In the genomic region with DNA sequence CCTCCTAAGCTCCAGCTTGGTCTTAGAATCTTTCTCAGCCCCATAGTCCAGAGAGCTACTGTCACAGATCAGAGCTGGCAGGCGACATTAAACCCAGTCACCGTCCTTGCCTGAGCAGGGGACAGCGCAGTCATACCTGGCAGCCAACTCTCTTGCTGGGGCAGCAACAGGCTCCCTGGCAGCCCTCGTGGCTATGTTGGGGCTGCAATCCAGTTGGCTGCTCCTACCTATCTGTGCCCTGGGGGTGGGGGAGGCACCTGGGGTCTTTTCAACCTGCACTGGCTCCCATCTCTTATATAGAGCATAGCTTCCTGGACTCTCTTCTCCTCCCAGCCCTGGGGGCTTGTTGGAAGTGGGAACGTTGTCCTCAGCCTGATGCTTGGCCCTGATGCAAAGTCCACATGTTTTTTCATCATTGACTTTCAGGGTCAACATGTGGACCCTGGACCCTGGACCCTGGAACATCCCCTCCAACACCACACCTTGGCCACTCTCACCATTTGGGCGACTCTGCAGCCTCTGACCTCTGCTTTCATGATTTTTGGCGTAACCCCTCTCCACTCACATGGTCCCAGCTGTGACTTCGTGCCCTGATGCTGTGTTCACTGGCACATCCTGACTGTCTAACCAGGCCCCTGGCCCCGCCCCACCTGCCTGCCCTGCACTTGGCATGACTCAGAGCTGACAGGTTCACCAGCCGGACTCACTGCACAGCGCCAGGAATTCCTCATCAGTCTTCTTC, we compare ENCODE assay signal across 11 cellular contexts. TPM values are rescaled to one million over a fixed set of nuclear protein-coding genes. Genes with fewer than 3 reads are reported as not detected.
DNase-seq lines count a peak whose midpoint lies in the region; ATAC-seq, FAIRE-seq and TF ChIP-seq lines count a peak whose summit lies in the region.
"Had no signal": no experiment of that assay in that cellular context is flagged by ENCODE, and none has a peak within 500 bp of the region (broad histone marks: within the 10 kb centered on the region; RNA-seq: fewer than 3 reads in every experiment).

No MANE protein-coding gene starts in this region.

- WGBS in A549 (ENCODE audit: missing lambda C conversion rate), result 41% methylated on average over 11 of the region's 11 CpGs

- no peak for TF ChIP-seq EP300 in A549 (IDR thresholded peaks at IDR 0.05)

- peak; percentile 73 to 82 for ATAC-seq in A549
- ATAC-seq in WTC11, result no peak
- peak; percentile 57 for ATAC-seq in left colon
- ATAC-seq in HG03175 (IDR thresholded peaks at IDR 0.05; ENCODE audit: unreplicated experiment), result no peak
- ATAC-seq in naive thymus-derived CD4-positive, alpha-beta T cell, result no peak

- no peak for TF ChIP-seq CTCF in A549 (IDR thresholded peaks at IDR 0.05)
- TF ChIP-seq CTCF in WTC11 (IDR thresholded peaks at IDR 0.05), result no peak

- CTCF ChIA-PET in A549 (lab: Yijun Ruan, JAX) (interaction anchor here (0.6 to 35.1 kb wide), 8 partner anchors 13 to 282 kb away, joined by 3 to 1675 read pairs (median 7); a partner anchor contains a TSS), WTC11 (lab: Charles Lee) (interaction anchor here (0.8 to 1.6 kb wide), 7 partner anchors 14 to 162 kb away, joined by 3 to 10 read pairs (median 4); no protein-coding TSS in a partner anchor)
- CTCF ChIA-PET in naive thymus-derived CD4-positive, alpha-beta T cell (lab: Charles Lee), result no interaction called here

- H3K36me3 ChIP-seq in naive thymus-derived CD4-positive, alpha-beta T cell (ENCODE audit: control insufficient read depth in 2 of 3, insufficient read depth in 3 of 3, low read length in 3 of 3), result no peaks in the 10 kb centered on the region

- POLR2A ChIA-PET in A549 (lab: Yijun Ruan, JAX), result no interaction called here
- POLR2A ChIA-PET in WTC11 (lab: Charles Lee), result no interaction called here
- POLR2A ChIA-PET in naive thymus-derived CD4-positive, alpha-beta T cell (lab: Charles Lee), result no interaction called here

- no peak overlapping the region for H3K4me3 Mint-ChIP-seq in WTC11
- no peak overlapping the region for H3K4me3 Mint-ChIP-seq in naive thymus-derived CD4-positive, alpha-beta T cell
- H3K4me3 Mint-ChIP-seq: CD8-positive, alpha-beta memory T cell; neural crest cell had no signal

- no peaks in the 10 kb centered on the region for H3K36me3 Mint-ChIP-seq in WTC11
- peaks cover 0 to 9% (median 5%) of the 10 kb centered on the region in 5 donors for H3K36me3 Mint-ChIP-seq in naive thymus-derived CD4-positive, alpha-beta T cell
- H3K36me3 Mint-ChIP-seq: CD8-positive, alpha-beta memory T cell had no signal

- H3K4me2 ChIP-seq in A549, result peak overlapping the region; percentile 39

- DNase-seq in A549 (ENCODE audit: low read depth in 1 of 2, low spot score in 1 of 2) (peak; percentile 59 to 77), H4 (ENCODE audit: low spot score) (peak; percentile 41), WTC11 (ENCODE audit: low spot score) (no peak), left colon (no peak), DMS79 treated with DMSO at 0.1 percent for 48 hours (lab: John Stamatoyannopoulos, UW) (no peak)
- no peak for DNase-seq in activated naive CD4-positive, alpha-beta T cell (lab: John Stamatoyannopoulos, UW)
- DNase-seq in naive thymus-derived CD4-positive, alpha-beta T cell, result no peak
- DNase-seq: CD8-positive, alpha-beta memory T cell; NCI-H187 had no signal

- H3K27me3 ChIP-seq in naive thymus-derived CD4-positive, alpha-beta T cell (ENCODE audit: control insufficient read depth in 2 of 2, insufficient read depth in 2 of 2, low read length in 2 of 2), result no peaks in the 10 kb centered on the region

- H3K27ac ChIP-seq in A549, result peak overlapping the region; percentile 51 to 76
- H3K27ac ChIP-seq in naive thymus-derived CD4-positive, alpha-beta T cell (ENCODE audit: low read depth, low read length), result no peak overlapping the region

- H3K4me1 Mint-ChIP-seq in WTC11, result no peaks in the 10 kb centered on the region
- H3K4me1 Mint-ChIP-seq in naive thymus-derived CD4-positive, alpha-beta T cell, result peaks cover 2 to 11% (median 8%) of the 10 kb centered on the region in 7 donors

- H3K4me1 ChIP-seq in A549, result peaks cover 29% of the 10 kb centered on the region
- H3K4me1 ChIP-seq in naive thymus-derived CD4-positive, alpha-beta T cell (ENCODE audit: control insufficient read depth in 2 of 2, insufficient read depth in 2 of 2, low read length in 2 of 2), result peaks cover 5 to 9% of the 10 kb centered on the region in 2 donors

- H3K4me3 ChIP-seq in A549, result no peak overlapping the region
- no peak overlapping the region for H3K4me3 ChIP-seq in naive thymus-derived CD4-positive, alpha-beta T cell (ENCODE audit: low read length)

- intact Hi-C loops in left colon (cut with DNase I, micrococcal nuclease), result no loop called here
- intact Hi-C loops in naive thymus-derived CD4-positive, alpha-beta T cell (cut with micrococcal nuclease), result no loop called here

- peaks cover 10% of the 10 kb centered on the region; the same call in 2 of the 3 replicates for H3K9me3 ChIP-seq in A549
- H3K9me3 ChIP-seq in naive thymus-derived CD4-positive, alpha-beta T cell (ENCODE audit: control insufficient read depth in 2 of 3, low read length in 3 of 3), result no peaks in the 10 kb centered on the region

- H3K9me3 Mint-ChIP-seq in WTC11, result peaks cover 8% of the 10 kb centered on the region; the same call in 1 of the 2 replicates
- peaks cover 0 to 21% (median 2%) of the 10 kb centered on the region in 11 donors for H3K9me3 Mint-ChIP-seq in naive thymus-derived CD4-positive, alpha-beta T cell
- H3K9me3 Mint-ChIP-seq: neural crest cell had no signal

- TF ChIP-seq POLR2A in A549 (IDR thresholded peaks at IDR 0.05; ENCODE audit: low read length), result no peak

- no peak overlapping the region for H3K27ac Mint-ChIP-seq in WTC11
- no peak overlapping the region for H3K27ac Mint-ChIP-seq in naive thymus-derived CD4-positive, alpha-beta T cell
- H3K27ac Mint-ChIP-seq: CD8-positive, alpha-beta memory T cell had no signal

- no peak for FAIRE-seq in A549 (lab: Jason Lieb, UNC)

- TF ChIP-seq RAD21 in A549 (conservative IDR thresholded peaks at IDR 0.05 in 1 of 2, IDR thresholded peaks at IDR 0.05 in 1 of 2), result no peak

- H3K27me3 Mint-ChIP-seq in WTC11 (ENCODE audit: low read depth), result peaks cover 7% of the 10 kb centered on the region; the same call in 1 of the 2 replicates
- peaks cover 11 to 28% (median 13%) of the 10 kb centered on the region in 5 donors for H3K27me3 Mint-ChIP-seq in naive thymus-derived CD4-positive, alpha-beta T cell

TF ChIP-seq in A549, 52 proteins besides CTCF, POLR2A, EP300 and RAD21 (continues in another document):
- no peak for TF ChIP-seq NFE2L2 (conservative IDR thresholded peaks at IDR 0.05; ENCODE audit: low read length)
- TF ChIP-seq, protein P1, sequence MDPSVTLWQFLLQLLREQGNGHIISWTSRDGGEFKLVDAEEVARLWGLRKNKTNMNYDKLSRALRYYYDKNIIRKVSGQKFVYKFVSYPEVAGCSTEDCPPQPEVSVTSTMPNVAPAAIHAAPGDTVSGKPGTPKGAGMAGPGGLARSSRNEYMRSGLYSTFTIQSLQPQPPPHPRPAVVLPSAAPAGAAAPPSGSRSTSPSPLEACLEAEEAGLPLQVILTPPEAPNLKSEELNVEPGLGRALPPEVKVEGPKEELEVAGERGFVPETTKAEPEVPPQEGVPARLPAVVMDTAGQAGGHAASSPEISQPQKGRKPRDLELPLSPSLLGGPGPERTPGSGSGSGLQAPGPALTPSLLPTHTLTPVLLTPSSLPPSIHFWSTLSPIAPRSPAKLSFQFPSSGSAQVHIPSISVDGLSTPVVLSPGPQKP (IDR thresholded peaks at IDR 0.05; ENCODE audit: low read depth, low read length), result no peak
- TF ChIP-seq ESRRA (IDR thresholded peaks at IDR 0.05; ENCODE audit: borderline replicate concordance, low read length), result no peak
- no peak for TF ChIP-seq PHF8 (IDR thresholded peaks at IDR 0.05; ENCODE audit: borderline replicate concordance, low read depth)
- TF ChIP-seq FOSB (CRISPR knock-in tag; IDR thresholded peaks at IDR 0.05), result no peak
- no peak for TF ChIP-seq JUN (IDR thresholded peaks at IDR 0.05)
- TF ChIP-seq, protein P2, sequence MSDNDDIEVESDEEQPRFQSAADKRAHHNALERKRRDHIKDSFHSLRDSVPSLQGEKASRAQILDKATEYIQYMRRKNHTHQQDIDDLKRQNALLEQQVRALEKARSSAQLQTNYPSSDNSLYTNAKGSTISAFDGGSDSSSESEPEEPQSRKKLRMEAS (IDR thresholded peaks at IDR 0.05), result peak; percentile 89
- no peak for TF ChIP-seq SMC3 (IDR thresholded peaks at IDR 0.05)

TF ChIP-seq in WTC11, 78 proteins besides CTCF, POLR2A, EP300 and RAD21 (continues in another document):
- TF ChIP-seq EMX1 (CRISPR knock-in tag; IDR thresholded peaks at IDR 0.05) (no peak), GABPB1 (CRISPR knock-in tag; IDR thresholded peaks at IDR 0.05) (peak; percentile 97)
- TF ChIP-seq, protein P3, sequence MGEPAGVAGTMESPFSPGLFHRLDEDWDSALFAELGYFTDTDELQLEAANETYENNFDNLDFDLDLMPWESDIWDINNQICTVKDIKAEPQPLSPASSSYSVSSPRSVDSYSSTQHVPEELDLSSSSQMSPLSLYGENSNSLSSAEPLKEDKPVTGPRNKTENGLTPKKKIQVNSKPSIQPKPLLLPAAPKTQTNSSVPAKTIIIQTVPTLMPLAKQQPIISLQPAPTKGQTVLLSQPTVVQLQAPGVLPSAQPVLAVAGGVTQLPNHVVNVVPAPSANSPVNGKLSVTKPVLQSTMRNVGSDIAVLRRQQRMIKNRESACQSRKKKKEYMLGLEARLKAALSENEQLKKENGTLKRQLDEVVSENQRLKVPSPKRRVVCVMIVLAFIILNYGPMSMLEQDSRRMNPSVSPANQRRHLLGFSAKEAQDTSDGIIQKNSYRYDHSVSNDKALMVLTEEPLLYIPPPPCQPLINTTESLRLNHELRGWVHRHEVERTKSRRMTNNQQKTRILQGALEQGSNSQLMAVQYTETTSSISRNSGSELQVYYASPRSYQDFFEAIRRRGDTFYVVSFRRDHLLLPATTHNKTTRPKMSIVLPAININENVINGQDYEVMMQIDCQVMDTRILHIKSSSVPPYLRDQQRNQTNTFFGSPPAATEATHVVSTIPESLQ (CRISPR knock-in tag; IDR thresholded peaks at IDR 0.05), result no peak

RNA-seq across cellular contexts. Expression of a gene that starts 45.6 kb away (rescaled TPM):
- polyA plus RNA-seq in A549 (2011; rRNA removed) (1.8 and 2.6 TPM in 2 replicates), A549 (2017; fragmentation: RNase III; extraction: RNeasy Plus Mini Kit Qiagen cat#74134 plus additional on column Dnase treatment) (11.1 to 20.7 TPM (median 20.0 TPM) in 3 replicates)
- 13.2 and 22.4 TPM in 2 replicates for polyA plus RNA-seq in A549 (2012; cell fraction: cytosol; rRNA removed)
- 19.3 and 20.6 TPM in 2 replicates for polyA plus RNA-seq in A549 (2012; cell fraction: nucleus; rRNA removed)
- 2.4 and 3.4 TPM in 2 replicates for polyA minus RNA-seq in A549 (2011; rRNA and poly(A)+ RNA removed)
- 13.1 and 13.6 TPM in 2 replicates for total RNA-seq in H4 (2014; rRNA removed; shearing (Covaris generic))
- total RNA-seq in WTC11 (2021) (0.23 to 0.81 TPM (median 0.57 TPM) in 3 replicates), left colon (1 to 10 TPM; 3.4 to 4.6 TPM)
- under 1 TPM in 2 of 5 experiments, not detected in 3; 0.42 to 0.73 TPM for total RNA-seq in naive thymus-derived CD4-positive, alpha-beta T cell
- not detected for polyA plus RNA-seq in naive thymus-derived CD4-positive, alpha-beta T cell
- total RNA-seq: CD8-positive, alpha-beta memory T cell had no signal
- polyA plus RNA-seq: CD8-positive, alpha-beta memory T cell had no signal

Comparison
In these comparisons a context has a peak if more than half of its experiments do, and no peak if none do; other contexts are left out.
1. ATAC-seq: peak in A549 (2 of 2) and left colon (single experiment); none in WTC11 (single experiment), HG03175 (single experiment) and naive thymus-derived CD4-positive, alpha-beta T cell (single experiment).
2. DNase-seq: peak in A549 (2 of 2) and H4 (single experiment); none in WTC11 (single experiment), left colon (0 of 2), DMS79 treated with DMSO at 0.1 percent for 48 hours (single experiment), activated naive CD4-positive, alpha-beta T cell (0 of 4) and naive thymus-derived CD4-positive, alpha-beta T cell (0 of 9).